5 cellular contexts compared by ENCODE assay signal in the genomic region with DNA sequence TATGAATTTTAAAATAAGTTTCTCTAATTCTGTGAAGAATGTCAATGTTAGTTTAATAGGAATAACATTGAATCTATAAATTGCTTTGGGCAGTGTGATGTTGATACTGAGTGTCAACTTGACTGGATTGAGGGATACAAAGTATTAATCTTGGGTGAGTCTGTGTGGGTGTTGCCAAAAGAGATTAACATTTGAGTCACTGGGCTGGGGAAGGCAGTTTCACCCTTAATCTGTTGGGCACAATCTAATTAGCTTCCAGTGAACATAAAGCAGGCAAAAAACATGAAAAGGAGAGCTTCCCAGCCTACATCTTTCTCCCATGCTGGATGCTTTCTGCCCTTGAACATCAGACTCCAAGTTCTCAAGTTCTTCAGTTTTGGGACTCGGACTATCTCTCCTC.
"Had no signal": no experiment of that assay in that cellular context is flagged by ENCODE, and none has a peak within 500 bp of the region (broad histone marks: within the 10 kb centered on the region; RNA-seq: fewer than 3 reads in every experiment).

No MANE protein-coding gene starts in this region.

- DNase-seq: H9, HCEC 1CT, IMR-90 had no signal

- H3K4me3 ChIP-seq: GM23338, K562 had no signal
